23 cellular contexts compared by ENCODE assay signal in the genomic region with DNA sequence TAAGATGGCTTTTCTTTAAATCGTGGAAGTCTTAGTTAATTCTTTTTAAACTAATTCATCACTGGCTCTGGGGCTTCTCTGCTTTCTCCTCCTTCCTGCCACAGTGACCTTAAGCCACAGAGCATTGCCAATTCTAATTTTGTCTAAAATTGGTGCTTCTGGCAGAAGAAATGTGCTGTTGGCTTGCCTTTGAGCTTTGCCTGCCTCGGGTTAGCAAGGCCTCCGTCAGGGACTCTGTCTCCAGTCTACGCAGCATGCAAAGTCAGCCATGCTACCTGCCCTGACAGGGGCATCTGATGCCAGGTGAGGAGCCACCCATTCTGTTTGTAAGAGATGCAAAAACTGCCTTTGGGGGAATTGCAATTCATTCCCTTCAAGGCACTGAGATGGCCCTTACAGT. TPM values are rescaled to one million over a fixed set of nuclear protein-coding genes. Genes with fewer than 3 reads are reported as not detected.
"Had no signal": no experiment of that assay in that cellular context is flagged by ENCODE, and none has a peak within 500 bp of the region (broad histone marks: within the 10 kb centered on the region; RNA-seq: fewer than 3 reads in every experiment).

No MANE protein-coding gene starts in this region.

- H3K27ac ChIP-seq: left lung, neutrophil had no signal

- FAIRE-seq: urothelium cell line had no signal

- H3K4me1 ChIP-seq: left lung had no signal

- H3K9me3 ChIP-seq: ascending aorta, left lung, neutrophil, tibial artery had no signal

- H3K36me3 ChIP-seq: ascending aorta, left lung, neutrophil, tibial artery had no signal

- DNase-seq: activated CD4-positive, alpha-beta T cell treated with anti-CD3 and anti-CD28 coated beads for 1 hour; activated effector memory CD4-positive, alpha-beta T cell treated with anti-CD3 and anti-CD28 coated beads, Interleukin-2, amount 50 U/mL, for 16 hours; activated T-cell treated with anti-CD3 and anti-CD28 coated beads, Interleukin-2, amount 50 U/mL, for 72 hours; foreskin melanocyte; glutamatergic neuron; hypothalamus; islet precursor cell; left lung; mammary epithelial cell; retina; stimulated activated CD4-positive, alpha-beta T cell treated with anti-CD3 and anti-CD28 coated beads, Interleukin-2, amount 100 ng/mL, for 24 hours; stimulated activated naive CD8-positive, alpha-beta T cell treated with anti-CD3 and anti-CD28 coated beads, Interleukin-15, Interleukin-2, amounts not matched to agents 100 U/mL and 50 U/mL, for 24 hours; substantia nigra; tibial artery had no signal

- H3K4me3 ChIP-seq: ascending aorta, left lung, tibial artery had no signal

- ATAC-seq: activated T-cell treated with anti-CD3 and anti-CD28 coated beads, Interleukin-2, amount 50 U/mL, for 72 hours; left lung; stimulated activated naive CD8-positive, alpha-beta T cell treated with anti-CD3 and anti-CD28 coated beads, Interleukin-15, Interleukin-2, amounts not matched to agents 100 U/mL and 50 U/mL, for 24 hours had no signal

- H3K4me1 Mint-ChIP-seq: activated naive CD4-positive, alpha-beta T cell treated with anti-CD3 and anti-CD28 coated beads, Interleukin-2, amount 50 U/mL, for 24 hours had no signal

- H3K27me3 ChIP-seq: ascending aorta, left lung, neutrophil, tibial artery had no signal

- H3K4me3 Mint-ChIP-seq: activated naive CD4-positive, alpha-beta T cell treated with anti-CD3 and anti-CD28 coated beads, Interleukin-2, amount 50 U/mL, for 24 hours; activated T-cell treated with anti-CD3 and anti-CD28 coated beads, Interleukin-2, amount 50 U/mL, for 72 hours; T-helper 1 cell treated with Interleukin-12 subunit alpha and Interleukin-12 subunit beta and Interleukin-4 antibody, amounts not matched to agents 30 μg/mL and 1 μg/mL, for 36 hours had no signal

- H3K27ac Mint-ChIP-seq: activated naive CD4-positive, alpha-beta T cell treated with anti-CD3 and anti-CD28 coated beads, Interleukin-2, amount 50 U/mL, for 24 hours; activated T-cell treated with anti-CD3 and anti-CD28 coated beads, Interleukin-2, amount 50 U/mL, for 72 hours; T-helper 1 cell treated with Interleukin-12 subunit alpha and Interleukin-12 subunit beta and Interleukin-4 antibody, amounts not matched to agents 30 μg/mL and 1 μg/mL, for 36 hours had no signal

- H3K36me3 Mint-ChIP-seq: activated naive CD4-positive, alpha-beta T cell treated with anti-CD3 and anti-CD28 coated beads, Interleukin-2, amount 50 U/mL, for 24 hours had no signal

- H3K9me3 Mint-ChIP-seq: activated naive CD4-positive, alpha-beta T cell treated with anti-CD3 and anti-CD28 coated beads, Interleukin-2, amount 50 U/mL, for 24 hours; activated T-cell treated with anti-CD3 and anti-CD28 coated beads, Interleukin-2, amount 50 U/mL, for 72 hours; T-helper 1 cell treated with Interleukin-12 subunit alpha and Interleukin-12 subunit beta and Interleukin-4 antibody, amounts not matched to agents 30 μg/mL and 1 μg/mL, for 36 hours had no signal

RNA-seq across cellular contexts. Expression of a gene that starts 25.2 kb away (rescaled TPM):
- total RNA-seq: activated CD8-positive, alpha-beta memory T cell treated with anti-CD3 and anti-CD28 coated beads for 36 hours; activated T-cell treated with anti-CD3 and anti-CD28 coated beads, Interleukin-2, amount 50 U/mL, for 72 hours; ascending aorta; bronchial epithelial cell; fibroblast of lung; left lung; mammary epithelial cell; mononuclear cell had no signal
- polyA plus RNA-seq: fibroblast of lung, mammary epithelial cell had no signal
